Comparison of ENCODE assay signal across 2 cellular contexts in the genomic region with DNA sequence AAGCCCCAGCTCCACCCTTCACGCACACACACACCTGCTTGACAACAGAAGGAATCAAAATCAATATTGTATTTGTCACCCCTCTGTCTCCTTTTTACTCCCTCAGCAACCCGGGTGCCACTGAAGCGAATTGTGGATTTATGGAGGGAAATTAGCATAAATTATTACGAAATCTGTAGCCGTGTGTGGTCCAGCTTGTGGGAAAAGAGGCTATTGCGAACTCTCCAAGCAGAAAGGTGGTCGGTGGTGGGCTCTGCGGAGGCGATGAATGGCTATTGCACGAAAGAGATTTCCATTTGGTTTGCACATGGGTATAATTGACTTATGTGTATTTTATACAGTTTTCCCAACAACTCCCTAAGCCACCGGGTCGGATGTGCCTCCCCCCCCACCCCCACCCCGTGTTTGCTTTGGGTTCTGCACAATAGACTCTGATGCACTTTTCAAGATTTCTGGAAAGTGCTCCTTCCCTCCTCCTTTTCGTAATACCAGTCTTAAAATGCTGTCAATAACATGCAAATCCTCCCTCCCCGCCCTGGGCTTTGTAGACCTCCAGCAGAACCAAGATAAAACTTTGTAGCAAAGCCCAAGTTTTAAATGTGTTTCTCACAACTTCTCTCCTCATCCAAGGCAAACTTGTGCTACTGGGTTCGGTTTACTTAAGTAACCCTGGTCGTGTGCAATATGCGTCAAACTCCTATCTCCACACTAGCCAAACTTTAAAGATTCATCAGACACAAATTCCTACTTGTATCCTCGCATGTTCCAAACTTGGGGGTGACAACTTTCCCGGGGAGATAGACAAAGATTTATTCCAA.
TF ChIP-seq lines count a peak whose summit lies in the region.

No MANE protein-coding gene starts in this region.

TF ChIP-seq in SK-N-SH, 30 proteins besides CTCF, POLR2A, EP300 and RAD21 (continued from another document):
- TF ChIP-seq, protein P1, sequence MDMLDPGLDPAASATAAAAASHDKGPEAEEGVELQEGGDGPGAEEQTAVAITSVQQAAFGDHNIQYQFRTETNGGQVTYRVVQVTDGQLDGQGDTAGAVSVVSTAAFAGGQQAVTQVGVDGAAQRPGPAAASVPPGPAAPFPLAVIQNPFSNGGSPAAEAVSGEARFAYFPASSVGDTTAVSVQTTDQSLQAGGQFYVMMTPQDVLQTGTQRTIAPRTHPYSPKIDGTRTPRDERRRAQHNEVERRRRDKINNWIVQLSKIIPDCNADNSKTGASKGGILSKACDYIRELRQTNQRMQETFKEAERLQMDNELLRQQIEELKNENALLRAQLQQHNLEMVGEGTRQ (IDR thresholded peaks at IDR 0.05; ENCODE audit: borderline replicate concordance, low read depth, low read length), result no peak
- TF ChIP-seq, protein P2, sequence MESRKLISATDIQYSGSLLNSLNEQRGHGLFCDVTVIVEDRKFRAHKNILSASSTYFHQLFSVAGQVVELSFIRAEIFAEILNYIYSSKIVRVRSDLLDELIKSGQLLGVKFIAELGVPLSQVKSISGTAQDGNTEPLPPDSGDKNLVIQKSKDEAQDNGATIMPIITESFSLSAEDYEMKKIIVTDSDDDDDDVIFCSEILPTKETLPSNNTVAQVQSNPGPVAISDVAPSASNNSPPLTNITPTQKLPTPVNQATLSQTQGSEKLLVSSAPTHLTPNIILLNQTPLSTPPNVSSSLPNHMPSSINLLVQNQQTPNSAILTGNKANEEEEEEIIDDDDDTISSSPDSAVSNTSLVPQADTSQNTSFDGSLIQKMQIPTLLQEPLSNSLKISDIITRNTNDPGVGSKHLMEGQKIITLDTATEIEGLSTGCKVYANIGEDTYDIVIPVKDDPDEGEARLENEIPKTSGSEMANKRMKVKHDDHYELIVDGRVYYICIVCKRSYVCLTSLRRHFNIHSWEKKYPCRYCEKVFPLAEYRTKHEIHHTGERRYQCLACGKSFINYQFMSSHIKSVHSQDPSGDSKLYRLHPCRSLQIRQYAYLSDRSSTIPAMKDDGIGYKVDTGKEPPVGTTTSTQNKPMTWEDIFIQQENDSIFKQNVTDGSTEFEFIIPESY (IDR thresholded peaks at IDR 0.05; ENCODE audit: borderline replicate concordance, low read depth), result no peak
- TF ChIP-seq GABPA (IDR thresholded peaks at IDR 0.05; ENCODE audit: low read depth), result no peak
- no peak for TF ChIP-seq MXI1 (IDR thresholded peaks at IDR 0.05; ENCODE audit: low read depth, low read length)
- no peak for TF ChIP-seq RFX5 (IDR thresholded peaks at IDR 0.05; ENCODE audit: low read length)
- TF ChIP-seq YY1 (IDR thresholded peaks at IDR 0.05; ENCODE audit: low read depth), result no peak

TF ChIP-seq in SK-N-SH treated with all-trans-retinoic acid at 6 μM for 48 hours, 23 proteins besides CTCF, POLR2A, EP300 and RAD21 (continued from another document):
- TF ChIP-seq POU6F1 (CRISPR knock-in tag; IDR thresholded peaks at IDR 0.05; ENCODE audit: borderline replicate concordance, low read depth) (no peak), ZFP3 (CRISPR knock-in tag; IDR thresholded peaks at IDR 0.05) (no peak), ZC3H10 (CRISPR knock-in tag; IDR thresholded peaks at IDR 0.05) (no peak), ZNF70 (CRISPR knock-in tag; IDR thresholded peaks at IDR 0.05) (no peak), TOX (CRISPR knock-in tag; IDR thresholded peaks at IDR 0.05; ENCODE audit: borderline replicate concordance) (no peak), PPARA (CRISPR knock-in tag; IDR thresholded peaks at IDR 0.05; ENCODE audit: borderline replicate concordance) (no peak), ZNF565 (CRISPR knock-in tag; conservative IDR thresholded peaks at IDR 0.05; ENCODE audit: low read depth) (no peak)
- TF ChIP-seq, protein P3, sequence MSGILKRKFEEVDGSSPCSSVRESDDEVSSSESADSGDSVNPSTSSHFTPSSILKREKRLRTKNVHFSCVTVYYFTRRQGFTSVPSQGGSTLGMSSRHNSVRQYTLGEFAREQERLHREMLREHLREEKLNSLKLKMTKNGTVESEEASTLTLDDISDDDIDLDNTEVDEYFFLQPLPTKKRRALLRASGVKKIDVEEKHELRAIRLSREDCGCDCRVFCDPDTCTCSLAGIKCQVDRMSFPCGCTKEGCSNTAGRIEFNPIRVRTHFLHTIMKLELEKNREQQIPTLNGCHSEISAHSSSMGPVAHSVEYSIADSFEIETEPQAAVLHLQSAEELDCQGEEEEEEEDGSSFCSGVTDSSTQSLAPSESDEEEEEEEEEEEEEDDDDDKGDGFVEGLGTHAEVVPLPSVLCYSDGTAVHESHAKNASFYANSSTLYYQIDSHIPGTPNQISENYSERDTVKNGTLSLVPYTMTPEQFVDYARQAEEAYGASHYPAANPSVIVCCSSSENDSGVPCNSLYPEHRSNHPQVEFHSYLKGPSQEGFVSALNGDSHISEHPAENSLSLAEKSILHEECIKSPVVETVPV (CRISPR knock-in tag; IDR thresholded peaks at IDR 0.05), result no peak
